Comparison of ENCODE assay signal across 37 cellular contexts in the genomic region with DNA sequence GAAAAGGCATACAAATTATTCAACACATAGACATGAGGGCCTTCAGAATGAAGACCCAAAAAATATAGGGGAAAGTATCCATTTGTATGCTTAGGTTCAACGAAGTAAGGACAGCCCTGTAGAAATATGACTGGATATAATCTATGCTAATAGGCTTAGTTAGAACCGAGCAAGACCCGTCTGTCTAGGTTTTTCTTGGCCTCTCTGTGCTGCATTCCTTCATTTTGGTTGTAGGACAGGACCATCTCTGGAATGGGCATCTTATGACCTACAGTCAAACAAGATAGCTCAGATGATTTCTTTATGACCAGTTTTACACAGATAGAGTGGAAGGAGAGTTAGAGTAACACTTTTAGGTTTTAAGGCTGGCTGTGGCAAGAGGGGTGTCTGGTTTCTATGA. TPM values are rescaled to one million over a fixed set of nuclear protein-coding genes. Genes with fewer than 3 reads are reported as not detected.
"Had no signal": no experiment of that assay in that cellular context is flagged by ENCODE, and none has a peak within 500 bp of the region (broad histone marks: within the 10 kb centered on the region; RNA-seq: fewer than 3 reads in every experiment).

No MANE protein-coding gene starts in this region.

- H3K9me3 Mint-ChIP-seq: activated CD4-positive, alpha-beta memory T cell treated with anti-CD3 and anti-CD28 coated beads, Interleukin-2, amount 10 ng/mL, durations not matched to agents 7 days and 5 days; activated CD4-positive, alpha-beta T cell treated with anti-CD3 and anti-CD28 coated beads, Interleukin-2, amount 10 ng/mL, durations not matched to agents 7 days and 5 days; activated T-cell treated with anti-CD3 and anti-CD28 coated beads, Interleukin-2, amount 50 U/mL, for 24 hours; activated T-helper 17 cell treated with anti-CD3 and anti-CD28 coated beads, Interleukin-2, amount 50 U/mL, for 72 hours; central memory CD8-positive, alpha-beta T cell; effector memory CD8-positive, alpha-beta T cell; T-helper 2 cell treated with Interferon-gamma antibody and Interleukin-4, amounts not matched to agents 5 μg/mL and 100 μg/mL, for 36 hours had no signal

- H3K27ac Mint-ChIP-seq: activated CD4-positive, alpha-beta memory T cell treated with anti-CD3 and anti-CD28 coated beads, Interleukin-2, amount 10 ng/mL, durations not matched to agents 7 days and 5 days; activated CD4-positive, alpha-beta T cell treated with anti-CD3 and anti-CD28 coated beads, Interleukin-2, amount 10 ng/mL, durations not matched to agents 7 days and 5 days; activated naive CD8-positive, alpha-beta T cell; activated T-cell treated with anti-CD3 and anti-CD28 coated beads, Interleukin-2, amount 50 U/mL, for 24 hours; activated T-helper 17 cell treated with anti-CD3 and anti-CD28 coated beads, Interleukin-2, amount 50 U/mL, for 72 hours; effector memory CD8-positive, alpha-beta T cell; T-helper 17 cell; T-helper 2 cell treated with Interferon-gamma antibody and Interleukin-4, amounts not matched to agents 5 μg/mL and 100 μg/mL, for 36 hours had no signal

- H3K27ac ChIP-seq: brain microvascular endothelial cell, esophagus muscularis mucosa, foreskin keratinocyte, gastroesophageal sphincter had no signal

- DNase-seq: activated CD4-positive, alpha-beta memory T cell treated with anti-CD3 and anti-CD28 coated beads, Interleukin-2, amount 10 ng/mL, durations not matched to agents 7 days and 5 days; activated CD4-positive, alpha-beta T cell treated with anti-CD3 and anti-CD28 coated beads for 1 hour; activated CD4-positive, alpha-beta T cell treated with anti-CD3 and anti-CD28 coated beads for 4 hours; activated CD4-positive, alpha-beta T cell treated with anti-CD3 and anti-CD28 coated beads, Interleukin-2, amount 10 ng/mL, durations not matched to agents 7 days and 5 days; activated CD4-positive, alpha-beta T cell treated with anti-CD3 and anti-CD28 coated beads, Interleukin-2, amount 50 U/mL, for 4 hours; activated CD8-positive, alpha-beta memory T cell treated with anti-CD3 and anti-CD28 coated beads, Interleukin-2, amount 50 U/mL, for 48 hours; activated effector memory CD4-positive, alpha-beta T cell treated with Interleukin-2 at 50 U/mL for 16 hours; activated gamma-delta T cell treated with Interleukin-2 at 50 U/mL for 16 hours; activated naive CD4-positive, alpha-beta T cell treated with anti-CD3 and anti-CD28 coated beads, Interleukin-2, amount 50 U/mL, for 16 hours; activated naive CD4-positive, alpha-beta T cell treated with Interleukin-2 at 50 U/mL for 16 hours; activated T-cell treated with anti-CD3 and anti-CD28 coated beads for 4 hours; activated T-cell treated with anti-CD3 and anti-CD28 coated beads, Interleukin-2, amount 50 U/mL, for 24 hours; amniotic stem cell; anterior cingulate cortex; brain microvascular endothelial cell; dermis blood vessel endothelial cell; effector CD4-positive, alpha-beta T cell; effector memory CD8-positive, alpha-beta T cell; erythroblast; foreskin keratinocyte; heart right ventricle; T-helper 1 cell; T-helper 17 cell; T1000 had no signal

- FAIRE-seq: astrocyte, bronchial epithelial cell had no signal

- ATAC-seq: activated T-helper 17 cell treated with anti-CD3 and anti-CD28 coated beads, Interleukin-2, amount 50 U/mL, for 72 hours; effector memory CD8-positive, alpha-beta T cell; foreskin keratinocyte; gastroesophageal sphincter; heart right ventricle; T-helper 17 cell had no signal

- H3K4me1 Mint-ChIP-seq: activated CD4-positive, alpha-beta memory T cell treated with anti-CD3 and anti-CD28 coated beads, Interleukin-2, amount 10 ng/mL, durations not matched to agents 7 days and 5 days; activated CD4-positive, alpha-beta T cell treated with anti-CD3 and anti-CD28 coated beads, Interleukin-2, amount 10 ng/mL, durations not matched to agents 7 days and 5 days; activated T-helper 17 cell treated with anti-CD3 and anti-CD28 coated beads, Interleukin-2, amount 50 U/mL, for 72 hours; central memory CD8-positive, alpha-beta T cell; T-helper 17 cell had no signal

- H3K4me3 ChIP-seq: coronary artery, esophagus muscularis mucosa, gastroesophageal sphincter, heart right ventricle had no signal

- H3K36me3 ChIP-seq: brain microvascular endothelial cell, esophagus muscularis mucosa, gastroesophageal sphincter, heart right ventricle had no signal

- H3K27me3 ChIP-seq: brain microvascular endothelial cell, esophagus muscularis mucosa, foreskin keratinocyte had no signal

- H3K27me3 Mint-ChIP-seq: activated naive CD8-positive, alpha-beta T cell had no signal

- H3K4me1 ChIP-seq: esophagus muscularis mucosa, foreskin keratinocyte, gastroesophageal sphincter had no signal

- H3K4me3 Mint-ChIP-seq: activated CD4-positive, alpha-beta memory T cell treated with anti-CD3 and anti-CD28 coated beads, Interleukin-2, amount 10 ng/mL, durations not matched to agents 7 days and 5 days; activated CD4-positive, alpha-beta T cell treated with anti-CD3 and anti-CD28 coated beads, Interleukin-2, amount 10 ng/mL, durations not matched to agents 7 days and 5 days; activated naive CD8-positive, alpha-beta T cell; activated T-cell treated with anti-CD3 and anti-CD28 coated beads, Interleukin-2, amount 50 U/mL, for 24 hours; activated T-helper 17 cell treated with anti-CD3 and anti-CD28 coated beads, Interleukin-2, amount 50 U/mL, for 72 hours; central memory CD8-positive, alpha-beta T cell; effector memory CD8-positive, alpha-beta T cell; T-helper 17 cell; T-helper 2 cell treated with Interferon-gamma antibody and Interleukin-4, amounts not matched to agents 5 μg/mL and 100 μg/mL, for 36 hours had no signal

- H3K9me3 ChIP-seq: esophagus muscularis mucosa, gastroesophageal sphincter had no signal

RNA-seq across cellular contexts. Expression of a gene that starts 5.6 kb away (rescaled TPM):
- total RNA-seq: activated CD4-positive, alpha-beta memory T cell treated with anti-CD3 and anti-CD28 coated beads, Interleukin-2, amount 10 ng/mL, durations not matched to agents 7 days and 5 days; activated CD4-positive, alpha-beta T cell treated with anti-CD3 and anti-CD28 coated beads, Interleukin-2, amount 10 ng/mL, durations not matched to agents 7 days and 5 days; activated T-helper 17 cell treated with anti-CD3 and anti-CD28 coated beads, Interleukin-2, amount 50 U/mL, for 72 hours; astrocyte; bronchial epithelial cell; dermis blood vessel endothelial cell; foreskin keratinocyte; glomerular endothelial cell had no signal
- polyA plus RNA-seq: foreskin keratinocyte had no signal

RNA-seq across cellular contexts. Expression of a gene that starts 23.5 kb away (rescaled TPM):
- total RNA-seq: activated CD4-positive, alpha-beta memory T cell treated with anti-CD3 and anti-CD28 coated beads, Interleukin-2, amount 10 ng/mL, durations not matched to agents 7 days and 5 days; activated CD4-positive, alpha-beta T cell treated with anti-CD3 and anti-CD28 coated beads, Interleukin-2, amount 10 ng/mL, durations not matched to agents 7 days and 5 days; activated T-helper 17 cell treated with anti-CD3 and anti-CD28 coated beads, Interleukin-2, amount 50 U/mL, for 72 hours; astrocyte; bronchial epithelial cell; cerebellum; dermis blood vessel endothelial cell; foreskin keratinocyte; glomerular endothelial cell had no signal
- polyA plus RNA-seq: foreskin keratinocyte had no signal

RNA-seq across cellular contexts. Expression of a gene that starts 45.7 kb away (rescaled TPM):
- total RNA-seq: activated CD4-positive, alpha-beta memory T cell treated with anti-CD3 and anti-CD28 coated beads, Interleukin-2, amount 10 ng/mL, durations not matched to agents 7 days and 5 days; activated CD4-positive, alpha-beta T cell treated with anti-CD3 and anti-CD28 coated beads, Interleukin-2, amount 10 ng/mL, durations not matched to agents 7 days and 5 days; activated T-helper 17 cell treated with anti-CD3 and anti-CD28 coated beads, Interleukin-2, amount 50 U/mL, for 72 hours; astrocyte; bronchial epithelial cell; cardiac septum; cerebellum; dermis blood vessel endothelial cell; esophagus muscularis mucosa; foreskin keratinocyte; gastroesophageal sphincter; glomerular endothelial cell; T-helper 17 cell had no signal
- polyA plus RNA-seq: foreskin keratinocyte had no signal

RNA-seq across cellular contexts. Expression of a gene that starts 56.6 kb away (rescaled TPM):
- total RNA-seq: activated CD4-positive, alpha-beta memory T cell treated with anti-CD3 and anti-CD28 coated beads, Interleukin-2, amount 10 ng/mL, durations not matched to agents 7 days and 5 days; activated CD4-positive, alpha-beta T cell treated with anti-CD3 and anti-CD28 coated beads, Interleukin-2, amount 10 ng/mL, durations not matched to agents 7 days and 5 days; activated T-helper 17 cell treated with anti-CD3 and anti-CD28 coated beads, Interleukin-2, amount 50 U/mL, for 72 hours; astrocyte; bronchial epithelial cell; cardiac septum; cerebellum; dermis blood vessel endothelial cell; esophagus muscularis mucosa; foreskin keratinocyte; gastroesophageal sphincter; glomerular endothelial cell; heart right ventricle; T-helper 17 cell had no signal
- polyA plus RNA-seq: adipose tissue, foreskin keratinocyte, heart right ventricle had no signal
